ENCODE assay signal across 17 cellular contexts in the genomic region with DNA sequence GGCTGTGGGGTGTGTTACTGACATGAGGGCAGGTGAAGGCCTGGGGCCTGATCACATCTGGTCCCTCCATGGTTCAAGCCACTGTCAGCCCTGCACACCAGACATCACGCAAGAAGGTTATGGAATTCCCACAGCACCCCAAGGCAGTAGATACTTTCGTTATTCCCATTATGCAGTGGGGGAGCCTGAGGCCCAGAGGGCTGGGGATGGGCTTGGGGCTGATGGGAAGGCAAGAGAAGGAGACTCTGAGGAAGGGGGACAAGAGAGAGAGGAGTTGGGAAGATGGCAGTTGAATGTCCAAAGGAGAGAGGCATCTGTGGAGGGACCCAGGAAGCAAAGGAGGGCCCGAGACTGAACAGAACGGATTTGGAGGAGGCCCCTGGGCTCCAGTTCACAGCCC. TPM values are rescaled to one million over a fixed set of nuclear protein-coding genes. Genes with fewer than 3 reads are reported as not detected.
DNase-seq lines count a peak whose midpoint lies in the region; ATAC-seq and TF ChIP-seq lines count a peak whose summit lies in the region.
"Had no signal": no experiment of that assay in that cellular context is flagged by ENCODE, and none has a peak within 500 bp of the region (broad histone marks: within the 10 kb centered on the region; RNA-seq: fewer than 3 reads in every experiment).

No MANE protein-coding gene starts in this region.

- BruUV-seq in Calu3 (replicated peaks; lab: Mats Ljungman, UMichigan): no TSS peak

- CTCF ChIA-PET in Calu3 (lab: Charles Lee): interaction anchor here (0.8 kb wide), 1 partner anchor 75 kb away, joined by 6 read pairs; no protein-coding TSS in a partner anchor
- CTCF ChIA-PET in activated CD8-positive, alpha-beta T cell treated with anti-CD3 and anti-CD28 coated beads, Interleukin-2, amount 10 ng/mL, durations not matched to agents 7 days and 5 days (lab: Charles Lee): interaction anchor here (0.9 to 6.3 kb wide), 4 partner anchors 9 to 86 kb away, joined by 3 to 111 read pairs (median 6); no protein-coding TSS in a partner anchor

- POLR2A ChIA-PET in activated CD8-positive, alpha-beta T cell treated with anti-CD3 and anti-CD28 coated beads, Interleukin-2, amount 10 ng/mL, durations not matched to agents 7 days and 5 days (lab: Charles Lee): interaction anchor here (1.9 kb wide), 1 partner anchor 10 kb away, joined by 9 read pairs; no protein-coding TSS in a partner anchor

- H3K36me3 Mint-ChIP-seq in activated T-cell treated with anti-CD3 and anti-CD28 coated beads, Interleukin-2, amount 50 U/mL, for 24 hours (ENCODE audit: low read depth): peaks cover 71% of the 10 kb centered on the region
- H3K36me3 Mint-ChIP-seq in Calu3 (ENCODE audit: insufficient read depth, unreplicated experiment) (peaks cover 9% of the 10 kb centered on the region), neural crest cell (ENCODE audit: low read depth) (peaks cover 10% of the 10 kb centered on the region)
- H3K36me3 Mint-ChIP-seq in activated CD8-positive, alpha-beta T cell treated with anti-CD3 and anti-CD28 coated beads, Interleukin-2, amount 10 ng/mL, durations not matched to agents 7 days and 5 days (ENCODE audit: low read depth): peaks cover 42% of the 10 kb centered on the region

- no peak for ATAC-seq in activated CD8-positive, alpha-beta T cell treated with anti-CD3 and anti-CD28 coated beads, Interleukin-2, amount 10 ng/mL, durations not matched to agents 7 days and 5 days
- no peak for ATAC-seq in HG03159 (IDR thresholded peaks at IDR 0.05; ENCODE audit: unreplicated experiment)

- no peak for TF ChIP-seq CTCF in Calu3 (IDR thresholded peaks at IDR 0.05; ENCODE audit: unreplicated experiment)
- no peak for TF ChIP-seq CTCF in neural crest cell (conservative IDR thresholded peaks at IDR 0.05)

- no peaks in the 10 kb centered on the region for H3K9me3 Mint-ChIP-seq in activated T-cell treated with anti-CD3 and anti-CD28 coated beads, Interleukin-2, amount 50 U/mL, for 24 hours
- no peaks in the 10 kb centered on the region for H3K9me3 Mint-ChIP-seq in Calu3 (ENCODE audit: low read depth, unreplicated experiment)
- H3K9me3 Mint-ChIP-seq in activated CD8-positive, alpha-beta T cell treated with anti-CD3 and anti-CD28 coated beads, Interleukin-2, amount 10 ng/mL, durations not matched to agents 7 days and 5 days (ENCODE audit: insufficient read depth): no peaks in the 10 kb centered on the region
- H3K9me3 Mint-ChIP-seq in neural crest cell: no peaks in the 10 kb centered on the region
- H3K9me3 Mint-ChIP-seq: CD4-positive, CD25-positive, alpha-beta regulatory T cell had no signal

- no peak overlapping the region for H3K4me3 Mint-ChIP-seq in activated T-cell treated with anti-CD3 and anti-CD28 coated beads, Interleukin-2, amount 50 U/mL, for 24 hours
- no peak overlapping the region for H3K4me3 Mint-ChIP-seq in Calu3 (ENCODE audit: low read depth, unreplicated experiment)
- H3K4me3 Mint-ChIP-seq in activated CD8-positive, alpha-beta T cell treated with anti-CD3 and anti-CD28 coated beads, Interleukin-2, amount 10 ng/mL, durations not matched to agents 7 days and 5 days: no peak overlapping the region
- H3K4me3 Mint-ChIP-seq in neural crest cell: peak overlapping the region; percentile 34
- H3K4me3 Mint-ChIP-seq: CD4-positive, CD25-positive, alpha-beta regulatory T cell had no signal

- peak overlapping the region; percentile 76 for H3K27ac Mint-ChIP-seq in activated T-cell treated with anti-CD3 and anti-CD28 coated beads, Interleukin-2, amount 50 U/mL, for 24 hours
- H3K27ac Mint-ChIP-seq in Calu3 (ENCODE audit: unreplicated experiment) (peak overlapping the region; percentile 67), neural crest cell (ENCODE audit: unreplicated experiment) (no peak overlapping the region)
- peak overlapping the region; percentile 5 for H3K27ac Mint-ChIP-seq in activated CD8-positive, alpha-beta T cell treated with anti-CD3 and anti-CD28 coated beads, Interleukin-2, amount 10 ng/mL, durations not matched to agents 7 days and 5 days

- DNase-seq in activated T-cell treated with anti-CD3 and anti-CD28 coated beads, Interleukin-2, amount 50 U/mL, for 24 hours: no peak
- no peak for DNase-seq in activated T-cell treated with anti-CD3 and anti-CD28 coated beads, Interleukin-2, amount 50 U/mL, for 48 hours
- DNase-seq in Calu3: no peak
- no peak for DNase-seq in activated CD8-positive, alpha-beta T cell treated with anti-CD3 and anti-CD28 coated beads, Interleukin-2, amount 10 ng/mL, durations not matched to agents 7 days and 5 days
- DNase-seq in neural crest cell (ENCODE audit: low read depth, low spot score): no peak
- no peak for DNase-seq in hypothalamus (lab: John Stamatoyannopoulos, UW)
- DNase-seq: AML-193; CD4-positive, CD25-positive, alpha-beta regulatory T cell; GOT3; KG1; NCI-H1092; NCI-H345; NCI-H526 treated with DMSO at 0.1 percent for 48 hours; OCI-M1; RPMI8226 had no signal

- peaks cover 48% of the 10 kb centered on the region for H3K4me1 Mint-ChIP-seq in activated T-cell treated with anti-CD3 and anti-CD28 coated beads, Interleukin-2, amount 50 U/mL, for 24 hours (ENCODE audit: low read depth)
- H3K4me1 Mint-ChIP-seq in Calu3 (ENCODE audit: low read depth, unreplicated experiment) (peaks cover 8% of the 10 kb centered on the region), neural crest cell (peaks cover 28% of the 10 kb centered on the region)
- peaks cover 23% of the 10 kb centered on the region for H3K4me1 Mint-ChIP-seq in activated CD8-positive, alpha-beta T cell treated with anti-CD3 and anti-CD28 coated beads, Interleukin-2, amount 10 ng/mL, durations not matched to agents 7 days and 5 days (ENCODE audit: low read depth)

- no peaks in the 10 kb centered on the region for H3K27me3 Mint-ChIP-seq in activated T-cell treated with anti-CD3 and anti-CD28 coated beads, Interleukin-2, amount 50 U/mL, for 24 hours
- no peaks in the 10 kb centered on the region for H3K27me3 Mint-ChIP-seq in Calu3 (ENCODE audit: unreplicated experiment)
- no peaks in the 10 kb centered on the region for H3K27me3 Mint-ChIP-seq in activated CD8-positive, alpha-beta T cell treated with anti-CD3 and anti-CD28 coated beads, Interleukin-2, amount 10 ng/mL, durations not matched to agents 7 days and 5 days (ENCODE audit: low read depth)
- H3K27me3 Mint-ChIP-seq in neural crest cell (ENCODE audit: low read depth): peaks cover 2% of the 10 kb centered on the region
- H3K27me3 Mint-ChIP-seq: CD4-positive, CD25-positive, alpha-beta regulatory T cell had no signal

- intact Hi-C loops in Calu3 (cut with micrococcal nuclease; ENCODE audit: unreplicated experiment): no loop called here

RNA-seq across cellular contexts. Expression of gene TRPV2, which starts 34.7 kb away (rescaled TPM):
- 0.87 and 1.0 TPM in 2 replicates for total RNA-seq in Calu3 (2022)
- total RNA-seq in activated CD8-positive, alpha-beta T cell treated with anti-CD3 and anti-CD28 coated beads, Interleukin-2, amount 10 ng/mL, durations not matched to agents 7 days and 5 days: 100 to 1,000 TPM; 124 to 134 TPM
- total RNA-seq in neural crest cell: 0.98 and 1.3 TPM in 2 replicates
- total RNA-seq: A673 had no signal

RNA-seq across cellular contexts. Expression of gene LRRC75A, which starts 42.0 kb away (rescaled TPM):
- total RNA-seq in Calu3 (2022): 3.0 and 3.3 TPM in 2 replicates
- 1 to 10 TPM; 3.6 to 5.7 TPM for total RNA-seq in activated CD8-positive, alpha-beta T cell treated with anti-CD3 and anti-CD28 coated beads, Interleukin-2, amount 10 ng/mL, durations not matched to agents 7 days and 5 days
- 5.6 and 7.2 TPM in 2 replicates for total RNA-seq in neural crest cell

Comparison
In these comparisons a context has a peak if more than half of its experiments do, and no peak if none do; other contexts are left out.
1. RNA of gene TRPV2, which starts 34.7 kb away (total RNA-seq): 124 to 134 TPM in activated CD8-positive, alpha-beta T cell treated with anti-CD3 and anti-CD28 coated beads, Interleukin-2, amount 10 ng/mL, durations not matched to agents 7 days and 5 days; 0.98 to 1.3 TPM in neural crest cell and 0.87 to 1.0 TPM in Calu3; every median in the first group is over 10 times any median in the second.